Comparison of ENCODE assay signal across 18 cellular contexts in the genomic region with DNA sequence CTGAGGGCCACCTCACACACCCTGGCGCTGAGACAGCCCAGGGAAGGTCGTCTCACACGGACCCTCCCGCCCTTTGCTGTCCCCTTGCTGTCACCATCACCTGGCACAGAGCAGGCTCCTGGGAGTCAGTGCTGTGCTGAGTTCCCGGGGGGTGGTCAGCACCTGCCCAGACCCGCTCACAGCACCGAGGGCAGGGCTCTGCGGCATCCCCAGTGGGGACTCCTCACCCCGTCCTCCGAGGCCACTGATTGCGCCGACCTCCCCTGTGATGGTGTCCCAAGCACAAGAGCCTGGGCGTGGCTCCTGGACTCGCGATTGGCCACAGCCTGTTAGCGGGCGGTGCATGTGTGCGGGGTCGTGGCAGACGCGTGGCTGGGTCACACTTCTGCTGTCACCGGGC.
"Had no signal": no experiment of that assay in that cellular context is flagged by ENCODE, and none has a peak within 500 bp of the region (broad histone marks: within the 10 kb centered on the region; RNA-seq: fewer than 3 reads in every experiment).

No MANE protein-coding gene starts in this region.

- H3K4me3 Mint-ChIP-seq: activated CD4-positive, alpha-beta memory T cell treated with anti-CD3 and anti-CD28 coated beads for 36 hours; activated T-cell treated with anti-CD3 and anti-CD28 coated beads, Interleukin-2, amount 50 U/mL, for 72 hours; natural killer cell; T-cell had no signal

- H3K27me3 ChIP-seq: transverse colon had no signal

- ATAC-seq: activated T-cell treated with anti-CD3 and anti-CD28 coated beads, Interleukin-2, amount 50 U/mL, for 72 hours; natural killer cell; T-cell had no signal

- H3K9me3 Mint-ChIP-seq: activated CD4-positive, alpha-beta memory T cell treated with anti-CD3 and anti-CD28 coated beads for 36 hours; activated T-cell treated with anti-CD3 and anti-CD28 coated beads, Interleukin-2, amount 50 U/mL, for 72 hours; natural killer cell; T-cell had no signal

- H3K27ac Mint-ChIP-seq: activated CD4-positive, alpha-beta memory T cell treated with anti-CD3 and anti-CD28 coated beads for 36 hours; activated T-cell treated with anti-CD3 and anti-CD28 coated beads, Interleukin-2, amount 50 U/mL, for 72 hours; natural killer cell; T-cell had no signal

- H3K4me3 ChIP-seq: left ventricle myocardium inferior, transverse colon had no signal

- H3K27me3 Mint-ChIP-seq: activated CD4-positive, alpha-beta memory T cell treated with anti-CD3 and anti-CD28 coated beads for 36 hours; T-cell had no signal

- H3K27ac ChIP-seq: left ventricle myocardium inferior had no signal

- DNase-seq: activated CD4-positive, alpha-beta memory T cell treated with anti-CD3 and anti-CD28 coated beads for 36 hours; activated CD4-positive, alpha-beta T cell treated with anti-CD3 and anti-CD28 coated beads for 1 hour; activated gamma-delta T cell; activated T-cell treated with anti-CD3 and anti-CD28 coated beads, Interleukin-2, amount 50 U/mL, for 72 hours; aorta; cortex of kidney; effector memory CD4-positive, alpha-beta T cell; foreskin fibroblast; hypothalamus; left ventricle myocardium inferior; natural killer cell; nucleus accumbens; posterior cingulate gyrus; retina; stimulated activated naive CD4-positive, alpha-beta T cell; T-cell; T-helper 9 cell; transverse colon had no signal

- H3K9me3 ChIP-seq: left ventricle myocardium inferior, transverse colon had no signal

- H3K36me3 Mint-ChIP-seq: natural killer cell had no signal

- H3K36me3 ChIP-seq: transverse colon had no signal
